Comparison of ENCODE assay signal across 8 cellular contexts in genomic region chr9:114267-115117, GRCh38. TPM values are rescaled to one million over a fixed set of nuclear protein-coding genes. Genes with fewer than 3 reads are reported as not detected.
A peak's percentile ranks its signal among the peaks of the same experiment; 100 is the strongest.
DNase-seq lines count a peak whose midpoint lies in the region; ATAC-seq and TF ChIP-seq lines count a peak whose summit lies in the region.
"Not testable (repeated sequence)": the region's sequence is repeated elsewhere in the genome, so short reads cannot be mapped to it uniquely, and the experiment has no call there.

No MANE protein-coding gene starts in this region.

- peak in 1 of 5 donors; percentile 20 for DNase-seq in CD8-positive, alpha-beta memory T cell
- peak; percentile 68 for DNase-seq in activated CD4-positive, alpha-beta T cell treated with anti-CD3 and anti-CD28 coated beads, Interleukin-2, amount 10 ng/mL, durations not matched to agents 24 days and 14 days
- DNase-seq in chondrocyte (ENCODE audit: low spot score); hepatocyte (ENCODE audit: low spot score); stimulated activated naive CD8-positive, alpha-beta T cell treated with anti-CD3 and anti-CD28 coated beads, Interleukin-15, Interleukin-2, amounts not matched to agents 100 U/mL and 50 U/mL, for 24 hours: not testable (repeated sequence)

- peak overlapping the region in 3 of 8 donors; percentile 51 to 75 (median 60) for H3K27ac Mint-ChIP-seq in CD8-positive, alpha-beta memory T cell
- H3K27ac Mint-ChIP-seq in IgD-negative memory B cell: peak overlapping the region; percentile 91 to 98 (median 94)
- peak overlapping the region; percentile 63 for H3K27ac Mint-ChIP-seq in activated CD4-positive, alpha-beta T cell treated with anti-CD3 and anti-CD28 coated beads, Interleukin-2, amount 10 ng/mL, durations not matched to agents 24 days and 14 days
- not testable (repeated sequence) for H3K27ac Mint-ChIP-seq in chondrocyte (ENCODE audit: unreplicated experiment); nephron

- WGBS in hepatocyte (ENCODE audit: low lambda C conversion rate, missing lambda C conversion rate): 3% methylated on average over 69 of the region's 73 CpGs

- not testable (repeated sequence) for H3K9me3 ChIP-seq in CD8-positive, alpha-beta memory T cell (ENCODE audit: low read length); hepatocyte (ENCODE audit: low read depth)

- peak; percentile 21 for ATAC-seq in GM21423 (IDR thresholded peaks at IDR 0.05; ENCODE audit: unreplicated experiment)
- ATAC-seq in stimulated activated naive CD8-positive, alpha-beta T cell treated with anti-CD3 and anti-CD28 coated beads, Interleukin-15, Interleukin-2, amounts not matched to agents 100 U/mL and 50 U/mL, for 24 hours: peak; percentile 3

- not testable (repeated sequence) for H3K36me3 ChIP-seq in CD8-positive, alpha-beta memory T cell (ENCODE audit: insufficient read depth, low read length); hepatocyte (replicated peaks; ENCODE audit: insufficient read depth, low read depth)

- POLR2A ChIA-PET in CD8-positive, alpha-beta memory T cell (lab: Charles Lee): not testable (repeated sequence)

- H3K27me3 Mint-ChIP-seq in CD8-positive, alpha-beta memory T cell: peaks cover 42 to 44% of the 10 kb centered on the region in 2 donors
- H3K27me3 Mint-ChIP-seq in IgD-negative memory B cell (peaks cover 36% of the 10 kb centered on the region), chondrocyte (ENCODE audit: low read depth) (peaks cover 43% of the 10 kb centered on the region), nephron (ENCODE audit: low read depth) (peaks cover 79% of the 10 kb centered on the region)
- H3K27me3 Mint-ChIP-seq in activated CD4-positive, alpha-beta T cell treated with anti-CD3 and anti-CD28 coated beads, Interleukin-2, amount 10 ng/mL, durations not matched to agents 24 days and 14 days: peaks cover 40% of the 10 kb centered on the region

- H3K36me3 Mint-ChIP-seq in CD8-positive, alpha-beta memory T cell; IgD-negative memory B cell; activated CD4-positive, alpha-beta T cell treated with anti-CD3 and anti-CD28 coated beads, Interleukin-2, amount 10 ng/mL, durations not matched to agents 24 days and 14 days (ENCODE audit: low read depth); chondrocyte (ENCODE audit: low read depth); nephron (ENCODE audit: low read depth): not testable (repeated sequence)

- CTCF ChIA-PET in CD8-positive, alpha-beta memory T cell (lab: Charles Lee): not testable (repeated sequence)

- peak overlapping the region; percentile 84 for H2AFZ ChIP-seq in hepatocyte

- peaks cover 17% of the 10 kb centered on the region for H3K27me3 ChIP-seq in CD8-positive, alpha-beta memory T cell (ENCODE audit: insufficient read depth, low read length, poor library complexity, severe bottlenecking)
- H3K27me3 ChIP-seq in hepatocyte: peaks cover 56% of the 10 kb centered on the region

- intact Hi-C loops in activated CD4-positive, alpha-beta T cell treated with anti-CD3 and anti-CD28 coated beads, Interleukin-2, amount 10 ng/mL, durations not matched to agents 24 days and 14 days (cut with micrococcal nuclease): not testable (repeated sequence)

- H3K79me2 ChIP-seq in hepatocyte: not testable (repeated sequence)

- not testable (repeated sequence) for H3K4me1 ChIP-seq in CD8-positive, alpha-beta memory T cell (ENCODE audit: insufficient read depth, low read length)
- peaks cover 16% of the 10 kb centered on the region for H3K4me1 ChIP-seq in hepatocyte (ENCODE audit: insufficient read depth)

- not testable (repeated sequence) for H4K20me1 ChIP-seq in hepatocyte (ENCODE audit: insufficient read depth, poor library complexity, severe bottlenecking)

- peak overlapping the region; percentile 95 for H3K4me2 ChIP-seq in hepatocyte

- not testable (repeated sequence) for H3K27ac ChIP-seq in CD8-positive, alpha-beta memory T cell (ENCODE audit: low read depth, low read length); hepatocyte

- H3K9me3 Mint-ChIP-seq in CD8-positive, alpha-beta memory T cell; IgD-negative memory B cell; activated CD4-positive, alpha-beta T cell treated with anti-CD3 and anti-CD28 coated beads, Interleukin-2, amount 10 ng/mL, durations not matched to agents 24 days and 14 days; chondrocyte (ENCODE audit: low read depth); nephron: not testable (repeated sequence)

- H3K4me3 ChIP-seq in CD8-positive, alpha-beta memory T cell (ENCODE audit: low read length); hepatocyte: not testable (repeated sequence)

- TF ChIP-seq CTCF in chondrocyte (IDR thresholded peaks at IDR 0.05); hepatocyte (IDR thresholded peaks at IDR 0.05; ENCODE audit: poor library complexity); nephron (IDR thresholded peaks at IDR 0.05; ENCODE audit: unreplicated experiment in 3 of 3): not testable (repeated sequence)

- peak overlapping the region; percentile 40 to 87 (median 70) for H3K4me3 Mint-ChIP-seq in CD8-positive, alpha-beta memory T cell
- peak overlapping the region; percentile 73 to 91 (median 82) for H3K4me3 Mint-ChIP-seq in IgD-negative memory B cell
- H3K4me3 Mint-ChIP-seq in activated CD4-positive, alpha-beta T cell treated with anti-CD3 and anti-CD28 coated beads, Interleukin-2, amount 10 ng/mL, durations not matched to agents 24 days and 14 days: peak overlapping the region; percentile 76
- H3K4me3 Mint-ChIP-seq in chondrocyte (ENCODE audit: unreplicated experiment): peak overlapping the region; percentile 66
- peak overlapping the region; percentile 71 to 84 (median 83) for H3K4me3 Mint-ChIP-seq in nephron

- peaks cover 20 to 25% (median 21%) of the 10 kb centered on the region in 3 donors for H3K4me1 Mint-ChIP-seq in CD8-positive, alpha-beta memory T cell
- H3K4me1 Mint-ChIP-seq in IgD-negative memory B cell: peaks cover 5 to 13% (median 8%) of the 10 kb centered on the region in 3 donors
- H3K4me1 Mint-ChIP-seq in activated CD4-positive, alpha-beta T cell treated with anti-CD3 and anti-CD28 coated beads, Interleukin-2, amount 10 ng/mL, durations not matched to agents 24 days and 14 days: peaks cover 14% of the 10 kb centered on the region
- H3K4me1 Mint-ChIP-seq in chondrocyte (ENCODE audit: low read depth): peaks cover 18% of the 10 kb centered on the region
- H3K4me1 Mint-ChIP-seq in nephron: peaks cover 16% of the 10 kb centered on the region

- not testable (repeated sequence) for H3K9me2 ChIP-seq in hepatocyte (replicated peaks; ENCODE audit: insufficient read depth)

RNA-seq across cellular contexts. Expression of gene FOXD4, which starts 3.7 kb away (rescaled TPM):
- total RNA-seq in CD8-positive, alpha-beta memory T cell: under 1 TPM; 0.20 to 0.22 TPM
- not detected for polyA plus RNA-seq in CD8-positive, alpha-beta memory T cell
- polyA plus RNA-seq in IgD-negative memory B cell (not detected), hepatocyte (0.11 and 0.24 TPM in 2 replicates)
- not detected in 2 replicates for total RNA-seq in activated CD4-positive, alpha-beta T cell treated with anti-CD3 and anti-CD28 coated beads, Interleukin-2, amount 10 ng/mL, durations not matched to agents 24 days and 14 days
- total RNA-seq in chondrocyte (0.17 to 0.44 TPM (median 0.26 TPM) in 3 replicates), hepatocyte (0.28 and 0.30 TPM in 2 replicates)
